Comparison of ENCODE assay signal across 10 cellular contexts in genomic region chr20:19849341-19850189, GRCh38.
A peak's percentile ranks its signal among the peaks of the same experiment; 100 is the strongest.
DNase-seq lines count a peak whose midpoint lies in the region; ATAC-seq, FAIRE-seq and TF ChIP-seq lines count a peak whose summit lies in the region.
"Had no signal": no experiment of that assay in that cellular context is flagged by ENCODE, and none has a peak within 500 bp of the region (broad histone marks: within the 10 kb centered on the region; RNA-seq: fewer than 3 reads in every experiment).

No MANE protein-coding gene starts in this region.

- H3K9me3 ChIP-seq in left lung (no peaks in the 10 kb centered on the region), SJCRH30 (replicated peaks) (peaks cover 6% of the 10 kb centered on the region), A673 (ENCODE audit: low read depth, low read length, poor library complexity, severe bottlenecking) (no peaks in the 10 kb centered on the region)

- H3K27ac ChIP-seq in cingulate gyrus (ENCODE audit: low read depth, low read length), result peak overlapping the region; percentile 97
- H3K27ac ChIP-seq in left lung, result peak overlapping the region; percentile 28 to 72
- no peak overlapping the region for H3K27ac ChIP-seq in SJCRH30
- H3K27ac ChIP-seq in A673 (ENCODE audit: low read depth, low read length, poor library complexity, severe bottlenecking), result no peak overlapping the region
- H3K27ac ChIP-seq: BLaER1 treated with 17β-estradiol and CSF1 and Interleukin-3, amounts not matched to agents 10 nM and 100 nM had no signal

- H3K27me3 ChIP-seq in BJ (ENCODE audit: control insufficient read depth, insufficient read depth, low read length) (no peaks in the 10 kb centered on the region), left lung (no peaks in the 10 kb centered on the region), SJCRH30 (no peaks in the 10 kb centered on the region), A673 (replicated peaks; ENCODE audit: insufficient read depth, low read depth, low read length, poor library complexity) (no peaks in the 10 kb centered on the region)
- H3K27me3 ChIP-seq: BLaER1 treated with 17β-estradiol and CSF1 and Interleukin-3, amounts not matched to agents 10 nM and 100 nM had no signal

- H3K36me3 ChIP-seq in BJ (ENCODE audit: control insufficient read depth, insufficient read depth, low read length) (no peaks in the 10 kb centered on the region), left lung (no peaks in the 10 kb centered on the region), SJCRH30 (no peaks in the 10 kb centered on the region), A673 (ENCODE audit: insufficient read depth, low read length, poor library complexity, severe bottlenecking) (no peaks in the 10 kb centered on the region)

- intact Hi-C loops in left lung (cut with DNase I), result no loop called here
- intact Hi-C loops in sciatic nerve (cut with DNase I), result no loop called here
- intact Hi-C loops in A673 (cut with micrococcal nuclease; ENCODE audit: unreplicated experiment), result no loop called here

- DNase-seq in BJ (ENCODE audit: low read depth) (peak; percentile 67), left lung (no peak), sciatic nerve (ENCODE audit: low spot score) (no peak), SJCRH30 (no peak), HCEC 1CT (no peak), HTR-8/SVneo (ENCODE audit: insufficient read length, low spot score) (no peak), A673 (ENCODE audit: low spot score) (no peak)
- DNase-seq: stimulated activated CD4-positive, alpha-beta T cell treated with anti-CD3 and anti-CD28 coated beads, Interleukin-2, amount 100 ng/mL, for 24 hours had no signal

- CTCF ChIA-PET in BJ (lab: Yijun Ruan, JAX), result interaction anchor here (0.6 to 1.1 kb wide), 3 partner anchors 8 to 145 kb away, joined by 3 read pairs; no protein-coding TSS in a partner anchor
- CTCF ChIA-PET in A673 (lab: Charles Lee), result no interaction called here

- no TSS peak for BruUV-seq in A673 (replicated peaks; lab: Mats Ljungman, UMichigan)

- no peak for FAIRE-seq in HTR-8/SVneo (lab: Jason Lieb, UNC)

- ATAC-seq in left lung, result peak; percentile 21
- peak; percentile 94 for ATAC-seq in sciatic nerve

- peaks cover 0 to 9% of the 10 kb centered on the region in 2 donors for H3K4me1 ChIP-seq in left lung
- H3K4me1 ChIP-seq in SJCRH30, result peaks cover 12% of the 10 kb centered on the region
- peaks cover 10% of the 10 kb centered on the region for H3K4me1 ChIP-seq in A673 (ENCODE audit: insufficient read depth, low read length, poor library complexity, severe bottlenecking)

- POLR2A ChIA-PET in BJ (lab: Charles Lee), result no interaction called here
- POLR2A ChIA-PET in A673 (lab: Charles Lee; ENCODE audit: low non-redundant PET), result no interaction called here

- H3K4me3 ChIP-seq in BJ (ENCODE audit: low read depth, low read length), result no peak overlapping the region
- no peak overlapping the region for H3K4me3 ChIP-seq in left lung
- H3K4me3 ChIP-seq in SJCRH30, result no peak overlapping the region
- H3K4me3 ChIP-seq in A673 (ENCODE audit: low read depth, low read length, poor library complexity, severe bottlenecking), result no peak overlapping the region
- H3K4me3 ChIP-seq: BLaER1 treated with 17β-estradiol and CSF1 and Interleukin-3, amounts not matched to agents 10 nM and 100 nM had no signal

- no peak for TF ChIP-seq CTCF in BJ (IDR thresholded peaks at IDR 0.05; ENCODE audit: insufficient read depth, low read depth, low read length)
- no peak for TF ChIP-seq CTCF in left lung (IDR thresholded peaks at IDR 0.05)
- no peak for TF ChIP-seq CTCF in A673 (conservative IDR thresholded peaks at IDR 0.05; ENCODE audit: low read depth, low read length)

Comparison
In these comparisons a context has a peak if more than half of its experiments do, and no peak if none do; other contexts are left out.
1. H3K27ac ChIP-seq: peak in cingulate gyrus (single experiment) and left lung (2 of 2); none in SJCRH30 (single experiment) and A673 (single experiment).